Comparison of ENCODE assay signal across 1 cellular context in genomic region chr18:11980555-11981382, GRCh38.
TF ChIP-seq lines count a peak whose summit lies in the region.

No MANE protein-coding gene starts in this region.

TF ChIP-seq in HepG2, 621 proteins besides CTCF, POLR2A, EP300 and RAD21 (continued from another document and continues in another):
- TF ChIP-seq SP140L (CRISPR knock-in tag; IDR thresholded peaks at IDR 0.05; ENCODE audit: borderline replicate concordance) (no peak), ZNF430 (CRISPR knock-in tag; IDR thresholded peaks at IDR 0.05) (peak; percentile 52; the same call in 1 of the 2 replicates), CCDC6 (CRISPR knock-in tag; IDR thresholded peaks at IDR 0.05) (peak; percentile 86), ZNF691 (CRISPR knock-in tag; IDR thresholded peaks at IDR 0.05; ENCODE audit: borderline replicate concordance, low read depth) (peak; percentile 86; the same call in 1 of the 2 replicates), PBX2 (CRISPR knock-in tag; IDR thresholded peaks at IDR 0.05) (no peak), XBP1 (CRISPR knock-in tag; IDR thresholded peaks at IDR 0.05) (peak; percentile 35; the same call in 1 of the 2 replicates), FUBP1 (CRISPR knock-in tag; IDR thresholded peaks at IDR 0.05; ENCODE audit: borderline replicate concordance) (no peak; the same call in 1 of the 2 replicates), HNF4A (CRISPR knock-in tag; IDR thresholded peaks at IDR 0.05) (peak; percentile 6; the same call in 1 of the 2 replicates), SIX4 (CRISPR knock-in tag; IDR thresholded peaks at IDR 0.05) (peak; percentile 42; the same call in 1 of the 2 replicates), ERF (CRISPR knock-in tag; IDR thresholded peaks at IDR 0.05) (peak; percentile 48), MXD3 (CRISPR knock-in tag; IDR thresholded peaks at IDR 0.05) (peak; percentile 95), CERS6 (CRISPR knock-in tag; IDR thresholded peaks at IDR 0.05) (peak; percentile 63; the same call in 1 of the 2 replicates), ZFP90 (CRISPR knock-in tag; IDR thresholded peaks at IDR 0.05; ENCODE audit: borderline replicate concordance) (peak; percentile 78), TRIM22 (IDR thresholded peaks at IDR 0.05) (no peak), ZNF160 (CRISPR knock-in tag; IDR thresholded peaks at IDR 0.05) (peak; percentile 58; the same call in 1 of the 2 replicates), ZNF292 (CRISPR knock-in tag; IDR thresholded peaks at IDR 0.05; ENCODE audit: borderline replicate concordance, low read depth) (no peak), CHD4 (IDR thresholded peaks at IDR 0.05; ENCODE audit: borderline replicate concordance, low read length) (no peak), ZBTB3 (CRISPR knock-in tag; IDR thresholded peaks at IDR 0.05; ENCODE audit: borderline replicate concordance, low read depth) (peak; percentile 75; the same call in 1 of the 2 replicates), ZNF296 (CRISPR knock-in tag; conservative IDR thresholded peaks at IDR 0.05) (no peak), ATF3 (CRISPR knock-in tag; IDR thresholded peaks at IDR 0.05) (no peak), PHB2 (IDR thresholded peaks at IDR 0.05; ENCODE audit: partially characterized antibody) (no peak), CENPBD1 (CRISPR knock-in tag; IDR thresholded peaks at IDR 0.05; ENCODE audit: borderline replicate concordance, low read depth) (no peak), SYNCRIP (IDR thresholded peaks at IDR 0.05; ENCODE audit: insufficient read depth, low read depth, low read length) (no peak), MAX (IDR thresholded peaks at IDR 0.05) (peak; percentile 90), ZNF34 (CRISPR knock-in tag; IDR thresholded peaks at IDR 0.05; ENCODE audit: borderline replicate concordance) (peak; percentile 86), ZNF335 (CRISPR knock-in tag; IDR thresholded peaks at IDR 0.05) (no peak), ZNF629 (CRISPR knock-in tag; conservative IDR thresholded peaks at IDR 0.05) (no peak), BRCA1 (CRISPR knock-in tag; IDR thresholded peaks at IDR 0.05) (no peak), KLF12 (CRISPR knock-in tag; IDR thresholded peaks at IDR 0.05; ENCODE audit: borderline replicate concordance) (peak; percentile 27; the same call in 1 of the 2 replicates), PREB (CRISPR knock-in tag; IDR thresholded peaks at IDR 0.05) (no peak), THYN1 (CRISPR knock-in tag; IDR thresholded peaks at IDR 0.05; ENCODE audit: borderline replicate concordance, low read depth) (0 out of 2 replicates have a peak, but pooled peaks have one; percentile 22), ZBTB42 (CRISPR knock-in tag; IDR thresholded peaks at IDR 0.05) (peak; percentile 81; the same call in 1 of the 2 replicates), HMG20A (CRISPR knock-in tag; IDR thresholded peaks at IDR 0.05; ENCODE audit: borderline replicate concordance) (no peak; the same call in 1 of the 2 replicates), ATF2 (CRISPR knock-in tag; IDR thresholded peaks at IDR 0.05) (no peak; the same call in 1 of the 2 replicates), CCAR2 (optimal IDR thresholded peaks at IDR 0.05; ENCODE audit: low read depth, low read length) (no peak), RNF219 (CRISPR knock-in tag; IDR thresholded peaks at IDR 0.05) (no peak), ZNF253 (CRISPR knock-in tag; IDR thresholded peaks at IDR 0.05; ENCODE audit: borderline replicate concordance) (peak; percentile 76), ZNF572 (CRISPR knock-in tag; IDR thresholded peaks at IDR 0.05) (peak; percentile 78; the same call in 1 of the 2 replicates), ARID5B (CRISPR knock-in tag; IDR thresholded peaks at IDR 0.05) (0 out of 2 replicates have a peak, but pooled peaks have one; percentile 52), SP2 (CRISPR knock-in tag; IDR thresholded peaks at IDR 0.05) (0 out of 2 replicates have a peak, but pooled peaks have one; percentile 28), ZNF839 (CRISPR knock-in tag; IDR thresholded peaks at IDR 0.05; ENCODE audit: borderline replicate concordance) (peak; percentile 68; the same call in 1 of the 2 replicates), MAFF (IDR thresholded peaks at IDR 0.05; ENCODE audit: low read depth, low read length) (no peak), THRA (CRISPR knock-in tag; IDR thresholded peaks at IDR 0.05; ENCODE audit: borderline replicate concordance) (peak; percentile 56; the same call in 1 of the 2 replicates)
